In the genomic region with DNA sequence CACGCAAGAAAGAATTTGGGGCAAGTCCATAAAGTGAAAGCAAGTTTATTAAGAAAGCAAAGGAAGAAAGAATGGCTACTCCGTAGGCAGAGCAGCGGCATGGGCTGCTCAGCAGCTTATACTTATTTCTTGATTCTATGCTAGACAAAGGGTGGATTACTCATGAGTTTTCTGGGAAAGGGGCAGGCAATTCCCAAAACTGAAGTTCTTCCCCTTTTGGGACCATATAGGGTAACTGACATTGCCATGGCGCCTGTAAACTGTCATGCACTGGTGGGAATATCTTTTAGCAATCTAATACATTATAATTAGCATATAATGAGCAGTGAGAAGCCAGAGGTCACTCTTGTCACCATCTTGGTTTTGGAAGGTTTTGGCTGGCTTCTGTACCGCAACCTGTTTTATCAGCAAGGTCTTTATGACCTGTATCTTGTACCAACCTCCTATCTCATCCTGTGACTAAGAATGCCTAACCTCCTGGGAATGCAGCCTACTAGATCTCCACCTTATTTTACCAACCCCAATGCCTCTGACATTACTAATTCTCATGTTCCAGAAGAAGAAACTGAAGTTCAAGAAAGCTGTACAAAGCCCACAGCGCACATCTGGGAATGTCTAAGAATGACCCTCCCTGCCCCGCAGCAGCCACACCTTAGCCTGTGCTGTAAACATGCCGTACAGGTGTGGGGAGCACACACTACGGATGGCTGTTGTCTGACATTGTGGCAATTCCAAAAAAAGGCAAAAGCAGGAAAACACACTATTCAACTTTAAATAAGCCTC, we compare ENCODE assay signal across 17 cellular contexts. TPM values are rescaled to one million over a fixed set of nuclear protein-coding genes. Genes with fewer than 3 reads are reported as not detected.
"Had no signal": no experiment of that assay in that cellular context is flagged by ENCODE, and none has a peak within 500 bp of the region (broad histone marks: within the 10 kb centered on the region; RNA-seq: fewer than 3 reads in every experiment).

No MANE protein-coding gene starts in this region.

- H3K4me1 ChIP-seq: transverse colon had no signal

- H3K27ac Mint-ChIP-seq: activated naive CD4-positive, alpha-beta T cell treated with anti-CD3 and anti-CD28 coated beads for 36 hours; immature natural killer cell; natural killer cell; progenitor cell of endocrine pancreas; stimulated activated naive B cell treated with anti-CD40 and anti-IgM and Interleukin-4, amounts not matched to agents 10 μg/mL and 1 μg/mL and 100 μg/mL, for 72 hours; T-cell had no signal

- H3K4me3 Mint-ChIP-seq: activated naive CD4-positive, alpha-beta T cell treated with anti-CD3 and anti-CD28 coated beads for 36 hours; central memory CD8-positive, alpha-beta T cell; immature natural killer cell; natural killer cell; stimulated activated naive B cell treated with anti-CD40 and anti-IgM and Interleukin-4, amounts not matched to agents 10 μg/mL and 1 μg/mL and 100 μg/mL, for 72 hours; T-cell had no signal

- DNase-seq: activated CD4-positive, alpha-beta T cell treated with anti-CD3 and anti-CD28 coated beads for 48 hours; activated naive CD4-positive, alpha-beta T cell treated with anti-CD3 and anti-CD28 coated beads for 36 hours; cortex of kidney; effector memory CD4-positive, alpha-beta T cell; erythroblast; glutamatergic neuron; immature natural killer cell; natural killer cell; right cardiac atrium; stimulated activated naive B cell treated with anti-CD40 and anti-IgM and Interleukin-4, amounts not matched to agents 10 μg/mL and 1 μg/mL and 100 μg/mL, for 72 hours; substantia nigra; T-cell; T1000; transverse colon had no signal

- H3K9me3 Mint-ChIP-seq: activated naive CD4-positive, alpha-beta T cell treated with anti-CD3 and anti-CD28 coated beads for 36 hours; stimulated activated naive B cell treated with anti-CD40 and anti-IgM and Interleukin-4, amounts not matched to agents 10 μg/mL and 1 μg/mL and 100 μg/mL, for 72 hours had no signal

- H3K36me3 ChIP-seq: transverse colon had no signal

- H3K27me3 ChIP-seq: transverse colon had no signal

- H3K4me1 Mint-ChIP-seq: central memory CD8-positive, alpha-beta T cell; immature natural killer cell; T-cell had no signal

- H3K4me3 ChIP-seq: transverse colon had no signal

- H3K27me3 Mint-ChIP-seq: progenitor cell of endocrine pancreas had no signal

- H3K9me3 ChIP-seq: transverse colon had no signal

- H3K27ac ChIP-seq: transverse colon had no signal

- H3K36me3 Mint-ChIP-seq: immature natural killer cell; natural killer cell; stimulated activated naive B cell treated with anti-CD40 and anti-IgM and Interleukin-4, amounts not matched to agents 10 μg/mL and 1 μg/mL and 100 μg/mL, for 72 hours; T-cell had no signal

- ATAC-seq: natural killer cell; right cardiac atrium; stimulated activated naive B cell treated with anti-CD40 and anti-IgM and Interleukin-4, amounts not matched to agents 10 μg/mL and 1 μg/mL and 100 μg/mL, for 72 hours; T-cell had no signal

RNA-seq across cellular contexts. Expression of a gene that starts 18.6 kb away (rescaled TPM):
- total RNA-seq: activated naive CD4-positive, alpha-beta T cell treated with anti-CD3 and anti-CD28 coated beads for 36 hours; lung microvascular endothelial cell; natural killer cell; progenitor cell of endocrine pancreas; T-cell had no signal
- polyA plus RNA-seq: immature natural killer cell had no signal
